ENCODE assay signal across 7 cellular contexts in the genomic region with DNA sequence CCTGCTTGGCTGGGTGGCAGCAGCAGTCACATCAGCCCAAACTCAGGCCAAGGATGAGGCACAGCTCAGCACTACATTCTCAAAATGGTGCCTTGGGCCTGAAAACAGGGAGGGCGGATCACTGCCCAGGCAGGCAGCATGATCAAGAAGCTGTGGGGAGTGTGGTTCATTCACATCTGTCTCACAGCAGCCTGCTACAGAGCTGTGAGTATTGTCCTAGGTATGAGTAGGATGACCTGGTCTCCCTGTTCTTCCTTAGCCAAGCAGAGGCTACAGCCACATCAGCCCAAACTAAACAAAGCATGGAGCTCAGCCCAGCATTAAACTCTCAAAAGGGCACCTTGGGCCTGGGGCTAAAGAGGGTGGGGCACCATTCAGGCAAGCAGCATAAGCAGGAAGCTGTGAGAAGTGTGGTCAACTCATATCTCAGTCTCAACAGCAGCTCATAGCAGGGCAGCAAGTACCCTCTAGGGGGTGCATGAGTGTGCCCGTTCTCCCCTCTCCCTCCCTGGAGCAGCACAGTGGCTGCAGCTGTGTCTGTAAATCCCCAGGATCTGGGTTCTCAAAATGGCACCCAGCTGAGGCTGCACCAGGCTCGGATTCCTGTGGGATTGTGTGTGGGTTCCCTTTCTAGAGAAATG.
DNase-seq lines count a peak whose midpoint lies in the region; ATAC-seq and TF ChIP-seq lines count a peak whose summit lies in the region.

No MANE protein-coding gene starts in this region.

- H3K27ac ChIP-seq in foreskin keratinocyte = no peak overlapping the region

- DNase-seq in H7 (peak; percentile 59), M059J (ENCODE audit: low read depth) (peak; percentile 66), foreskin keratinocyte (peak in 1 of 2 donors; percentile 37), NCI-H1436 (lab: John Stamatoyannopoulos, UW) (no peak)
- DNase-seq in activated CD4-positive, alpha-beta memory T cell treated with anti-CD3 and anti-CD28 coated beads, Interleukin-2, amount 10 ng/mL, durations not matched to agents 7 days and 5 days = peak; percentile 70
- peak; percentile 18 to 32 for DNase-seq in stimulated activated CD4-positive, alpha-beta T cell treated with anti-CD3 and anti-CD28 coated beads, Interleukin-4, amount 100 ng/mL, for 4 hours

- H3K27me3 Mint-ChIP-seq in activated CD4-positive, alpha-beta memory T cell treated with anti-CD3 and anti-CD28 coated beads, Interleukin-2, amount 10 ng/mL, durations not matched to agents 7 days and 5 days = peaks cover 4% of the 10 kb centered on the region

- no peaks in the 10 kb centered on the region for H3K36me3 ChIP-seq in H7 (replicated peaks; ENCODE audit: control insufficient read depth, insufficient read depth, low read length)

- peaks cover 4% of the 10 kb centered on the region for H3K36me3 Mint-ChIP-seq in activated CD4-positive, alpha-beta memory T cell treated with anti-CD3 and anti-CD28 coated beads, Interleukin-2, amount 10 ng/mL, durations not matched to agents 7 days and 5 days (ENCODE audit: low read depth)

- H3K9me3 Mint-ChIP-seq in activated CD4-positive, alpha-beta memory T cell treated with anti-CD3 and anti-CD28 coated beads, Interleukin-2, amount 10 ng/mL, durations not matched to agents 7 days and 5 days = peaks cover 2% of the 10 kb centered on the region

- CTCF ChIA-PET in activated CD4-positive, alpha-beta memory T cell treated with anti-CD3 and anti-CD28 coated beads, Interleukin-2, amount 10 ng/mL, durations not matched to agents 7 days and 5 days (lab: Charles Lee) = interaction anchor here (0.6 to 2.1 kb wide), 21 partner anchors 8 to 277 kb away, joined by 3 to 16 read pairs (median 5); a partner anchor contains a TSS

- H3K4me1 ChIP-seq in foreskin keratinocyte = no peaks in the 10 kb centered on the region

- ATAC-seq in GM18502 (IDR thresholded peaks at IDR 0.05; ENCODE audit: poor library complexity, unreplicated experiment) = peak; percentile 99
- ATAC-seq in foreskin keratinocyte = peak; percentile 82

- peaks cover 12% of the 10 kb centered on the region for H3K4me1 Mint-ChIP-seq in activated CD4-positive, alpha-beta memory T cell treated with anti-CD3 and anti-CD28 coated beads, Interleukin-2, amount 10 ng/mL, durations not matched to agents 7 days and 5 days

- H3K27me3 ChIP-seq in H7 (ENCODE audit: control insufficient read depth, insufficient read depth, low read length) (no peaks in the 10 kb centered on the region), foreskin keratinocyte (peaks cover 2% of the 10 kb centered on the region)

- peak overlapping the region; percentile 66 for H3K27ac Mint-ChIP-seq in activated CD4-positive, alpha-beta memory T cell treated with anti-CD3 and anti-CD28 coated beads, Interleukin-2, amount 10 ng/mL, durations not matched to agents 7 days and 5 days

- peak; percentile 41 for TF ChIP-seq CTCF in foreskin keratinocyte (conservative IDR thresholded peaks at IDR 0.05)

- no peak overlapping the region for H3K4me3 ChIP-seq in H7 (ENCODE audit: insufficient read depth, low read depth, low read length)

- no peak overlapping the region for H3K4me3 Mint-ChIP-seq in activated CD4-positive, alpha-beta memory T cell treated with anti-CD3 and anti-CD28 coated beads, Interleukin-2, amount 10 ng/mL, durations not matched to agents 7 days and 5 days

- POLR2A ChIA-PET in activated CD4-positive, alpha-beta memory T cell treated with anti-CD3 and anti-CD28 coated beads, Interleukin-2, amount 10 ng/mL, durations not matched to agents 7 days and 5 days (lab: Charles Lee) = interaction anchor here (0.8 to 1.9 kb wide), 8 partner anchors 39 to 282 kb away, joined by 4 to 11 read pairs (median 5); a partner anchor contains a TSS
